Comparison of ENCODE assay signal across 10 cellular contexts in genomic region chr10:42755028-42755451, GRCh38. TPM values are rescaled to one million over a fixed set of nuclear protein-coding genes. Genes with fewer than 3 reads are reported as not detected.
DNase-seq lines count a peak whose midpoint lies in the region; ATAC-seq and TF ChIP-seq lines count a peak whose summit lies in the region.
"Had no signal": no experiment of that assay in that cellular context is flagged by ENCODE, and none has a peak within 500 bp of the region (broad histone marks: within the 10 kb centered on the region; RNA-seq: fewer than 3 reads in every experiment).

No MANE protein-coding gene starts in this region.

- CTCF ChIA-PET in SK-N-SH (lab: Yijun Ruan, JAX): interaction anchor here (0.8 to 1.7 kb wide), 3 partner anchors 17 to 112 kb away, joined by 3 to 5 read pairs (median 3); no protein-coding TSS in a partner anchor

- no peak overlapping the region for H2AFZ ChIP-seq in SK-N-SH (ENCODE audit: low read depth)
- H2AFZ ChIP-seq in neuronal stem cell (ENCODE audit: low read length): peak overlapping the region; percentile 97

- H2BK12ac ChIP-seq in neuronal stem cell (ENCODE audit: low read length): no peak overlapping the region

- no peak overlapping the region for H2BK120ac ChIP-seq in neuronal stem cell (ENCODE audit: low read depth, low read length)

- no peak overlapping the region for H4K8ac ChIP-seq in neuronal stem cell (ENCODE audit: low read depth, low read length)

- H3K27ac ChIP-seq in SK-N-SH (ENCODE audit: low read depth in 2 of 2, low read length in 1 of 2): no peak overlapping the region
- no peak overlapping the region for H3K27ac ChIP-seq in neuronal stem cell (replicated peaks; ENCODE audit: low read length)

- H3K9me2 ChIP-seq in SK-N-SH: no peaks in the 10 kb centered on the region

- no peak overlapping the region for H4K91ac ChIP-seq in neuronal stem cell (ENCODE audit: low read depth, low read length, poor library complexity)

- no peaks in the 10 kb centered on the region for H3K79me1 ChIP-seq in neuronal stem cell (ENCODE audit: low read depth, low read length)

- no peaks in the 10 kb centered on the region for H3K9me3 ChIP-seq in SK-N-SH
- peaks cover 0 to 4% of the 10 kb centered on the region in 2 donors for H3K9me3 ChIP-seq in neuronal stem cell (replicated peaks in 1 of 2; ENCODE audit: control insufficient read depth in 2 of 2, insufficient read depth in 1 of 2, low read depth in 1 of 2, low read length in 2 of 2)

- no peak for TF ChIP-seq EP300 in SK-N-SH (IDR thresholded peaks at IDR 0.05; ENCODE audit: borderline replicate concordance in 1 of 2, low read depth in 1 of 2, low read length in 1 of 2)

- H3K36me3 ChIP-seq in SK-N-SH (replicated peaks in 1 of 2; ENCODE audit: control insufficient read depth in 1 of 2, insufficient read depth in 2 of 2, low read length in 1 of 2) (no peaks in the 10 kb centered on the region), neuronal stem cell (replicated peaks in 1 of 2; ENCODE audit: control insufficient read depth in 2 of 2, insufficient read depth in 2 of 2, low read length in 2 of 2) (no peaks in the 10 kb centered on the region)

- no peaks in the 10 kb centered on the region for H4K20me1 ChIP-seq in SK-N-SH (ENCODE audit: insufficient read depth)

- no peak overlapping the region for H2BK5ac ChIP-seq in neuronal stem cell (ENCODE audit: low read length)

- H3K27me3 ChIP-seq in SK-N-SH (ENCODE audit: insufficient read depth): peaks cover 46% of the 10 kb centered on the region
- peaks cover 20 to 78% (median 56%) of the 10 kb centered on the region in 3 experiments for H3K27me3 ChIP-seq in neuronal stem cell (ENCODE audit: control insufficient read depth in 3 of 3, insufficient read depth in 3 of 3, low read depth in 1 of 3, low read length in 3 of 3)

- H3K79me2 ChIP-seq in SK-N-SH (ENCODE audit: insufficient read depth): no peaks in the 10 kb centered on the region

- no peak overlapping the region for H3K4ac ChIP-seq in neuronal stem cell (ENCODE audit: low read length)

- no peak for TF ChIP-seq RAD21 in SK-N-SH (IDR thresholded peaks at IDR 0.05; ENCODE audit: low read length)

- no peak overlapping the region for H2BK15ac ChIP-seq in neuronal stem cell (ENCODE audit: low read length)

- no peak overlapping the region for H2AK5ac ChIP-seq in neuronal stem cell (ENCODE audit: low read depth, low read length)

- POLR2A ChIA-PET in SK-N-SH (lab: Yijun Ruan, JAX): interaction anchor here (2.4 kb wide), 1 partner anchor 28 kb away, joined by 11 read pairs; the partner anchor contains the start of gene BMS1

- H3K9ac ChIP-seq in SK-N-SH: no peak overlapping the region
- H3K9ac ChIP-seq in neuronal stem cell (ENCODE audit: low read depth, low read length, poor library complexity): no peak overlapping the region

- peak overlapping the region; percentile 43 to 61 for H3K4me3 ChIP-seq in SK-N-SH (ENCODE audit: low read depth in 2 of 2, low read length in 1 of 2)
- H3K4me3 ChIP-seq in neuronal stem cell (ENCODE audit: low read length in 2 of 2): peak overlapping the region; percentile 46 to 76

- H3K23ac ChIP-seq in neuronal stem cell (ENCODE audit: low read depth, low read length, poor library complexity): no peak overlapping the region

- H3K4me2 ChIP-seq in SK-N-SH (peak overlapping the region; percentile 92; the same call in 1 of the 2 replicates), neuronal stem cell (ENCODE audit: insufficient read depth, low read length, poor library complexity, severe bottlenecking) (peak overlapping the region; percentile 80)

- no peak overlapping the region for H3K14ac ChIP-seq in neuronal stem cell (ENCODE audit: low read length)

- H3K4me1 ChIP-seq in SK-N-SH (ENCODE audit: control insufficient read depth in 1 of 2, insufficient read depth in 2 of 2, low read depth in 1 of 2, low read length in 1 of 2) (peaks cover 0 to 13% of the 10 kb centered on the region in 2 experiments; a peak in 1 of 4 replicates), neuronal stem cell (ENCODE audit: control insufficient read depth in 2 of 2, insufficient read depth in 1 of 2, low read depth in 1 of 2, low read length in 2 of 2) (peaks cover 0 to 2% of the 10 kb centered on the region in 2 donors)

- TF ChIP-seq CTCF in SK-N-SH (IDR thresholded peaks at IDR 0.05): no peak

- ATAC-seq in HG03135 (IDR thresholded peaks at IDR 0.05; ENCODE audit: unreplicated experiment): no peak

- DNase-seq in AG08396 (ENCODE audit: low spot score) (peak; percentile 17), SK-N-SH (peak; percentile 65), germinal center (ENCODE audit: low spot score) (peak; percentile 21), neuronal stem cell (ENCODE audit: low spot score) (no peak), OCI-M1 (lab: John Stamatoyannopoulos, UW) (no peak), midbrain (lab: John Stamatoyannopoulos, UW) (no peak), activated gamma-delta T cell treated with Interleukin-2 at 50 U/mL for 16 hours (no peak)
- DNase-seq: DND-41, T1000 had no signal

- no CpG with 5 or more reads among the region's 45 CpGs for WGBS in SK-N-SH (ENCODE audit: low lambda C conversion rate)
- WGBS in neuronal stem cell (ENCODE audit: extremely low coverage in 2 of 2, insufficient read length in 2 of 2, insufficient replicate concordance in 1 of 2), 2 donors: no CpG with 5 or more reads among the region's 45 CpGs

- no peak overlapping the region for H3K18ac ChIP-seq in neuronal stem cell (ENCODE audit: low read length)

- no peaks in the 10 kb centered on the region for H3F3A ChIP-seq in SK-N-SH (replicated peaks; ENCODE audit: insufficient read depth)

TF ChIP-seq in SK-N-SH, 30 proteins besides CTCF, POLR2A, EP300 and RAD21:
- no peak for TF ChIP-seq JUND (IDR thresholded peaks at IDR 0.05)
- TF ChIP-seq ELF1 (IDR thresholded peaks at IDR 0.05): no peak

RNA-seq across cellular contexts. Expression of gene BMS1, which starts 27.6 kb away (rescaled TPM):
- polyA plus RNA-seq in SK-N-SH (2012; rRNA removed): 4.9 and 5.3 TPM in 2 replicates
- polyA plus RNA-seq in SK-N-SH (2012; cell fraction: cytosol; rRNA removed): 7.4 and 8.9 TPM in 2 replicates
- 5.0 and 8.0 TPM in 2 replicates for polyA plus RNA-seq in SK-N-SH (2012; cell fraction: nucleus; rRNA removed)
- polyA plus RNA-seq in neuronal stem cell (2013, experiment 1 of 2): 17.2 TPM
- 16.7 TPM for polyA plus RNA-seq in neuronal stem cell (2013, experiment 2 of 2)

Comparison
In these comparisons a context has a peak if more than half of its experiments do, and no peak if none do; other contexts are left out.
1. DNase-seq: peak in AG08396 (single experiment), SK-N-SH (single experiment) and germinal center (single experiment); none in neuronal stem cell (single experiment), OCI-M1 (single experiment), midbrain (single experiment) and activated gamma-delta T cell treated with Interleukin-2 at 50 U/mL for 16 hours (single experiment).